ENCODE assay signal across 1 cellular context in the genomic region with DNA sequence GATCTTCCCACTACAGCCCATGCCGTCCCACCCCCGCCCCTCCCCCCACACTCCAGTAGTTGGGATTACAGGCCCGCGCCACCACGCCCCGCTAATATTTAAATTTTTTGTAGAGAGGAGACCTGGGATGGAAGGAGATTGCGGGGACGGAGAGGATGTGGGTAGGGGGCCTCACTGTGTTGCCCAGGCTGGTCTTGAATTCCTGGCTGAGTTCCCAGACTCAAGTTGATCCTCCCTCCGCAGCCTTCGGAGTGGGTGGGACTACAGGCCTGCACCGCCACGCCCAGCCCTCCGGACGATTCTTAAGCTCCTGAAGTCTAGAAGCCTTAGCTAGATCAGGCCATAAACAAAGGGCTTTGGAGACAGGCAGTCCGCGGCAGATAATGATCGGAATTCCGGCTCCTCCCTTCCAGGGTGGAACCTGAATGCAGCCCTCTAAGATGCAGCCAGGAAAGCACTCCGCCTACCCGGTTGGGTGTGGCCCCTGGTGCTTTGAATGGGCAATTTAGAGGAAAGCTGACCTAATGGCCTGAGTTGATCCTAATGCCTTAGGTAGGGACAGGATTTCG.
TF ChIP-seq lines count a peak whose summit lies in the region.

A gene with protein sequence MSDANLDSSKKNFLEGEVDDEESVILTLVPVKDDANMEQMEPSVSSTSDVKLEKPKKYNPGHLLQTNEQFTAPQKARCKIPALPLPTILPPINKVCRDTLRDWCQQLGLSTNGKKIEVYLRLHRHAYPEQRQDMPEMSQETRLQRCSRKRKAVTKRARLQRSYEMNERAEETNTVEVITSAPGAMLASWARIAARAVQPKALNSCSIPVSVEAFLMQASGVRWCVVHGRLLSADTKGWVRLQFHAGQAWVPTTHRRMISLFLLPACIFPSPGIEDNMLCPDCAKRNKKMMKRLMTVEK (minus strand): TSS at position 356 of the 569 bp plus-strand sequence. CDS start 1,975 bp downstream, outside the sequence.

TF ChIP-seq in K562, 482 proteins besides CTCF, POLR2A, EP300 and RAD21 (continued from another document):
- TF ChIP-seq, protein P1, sequence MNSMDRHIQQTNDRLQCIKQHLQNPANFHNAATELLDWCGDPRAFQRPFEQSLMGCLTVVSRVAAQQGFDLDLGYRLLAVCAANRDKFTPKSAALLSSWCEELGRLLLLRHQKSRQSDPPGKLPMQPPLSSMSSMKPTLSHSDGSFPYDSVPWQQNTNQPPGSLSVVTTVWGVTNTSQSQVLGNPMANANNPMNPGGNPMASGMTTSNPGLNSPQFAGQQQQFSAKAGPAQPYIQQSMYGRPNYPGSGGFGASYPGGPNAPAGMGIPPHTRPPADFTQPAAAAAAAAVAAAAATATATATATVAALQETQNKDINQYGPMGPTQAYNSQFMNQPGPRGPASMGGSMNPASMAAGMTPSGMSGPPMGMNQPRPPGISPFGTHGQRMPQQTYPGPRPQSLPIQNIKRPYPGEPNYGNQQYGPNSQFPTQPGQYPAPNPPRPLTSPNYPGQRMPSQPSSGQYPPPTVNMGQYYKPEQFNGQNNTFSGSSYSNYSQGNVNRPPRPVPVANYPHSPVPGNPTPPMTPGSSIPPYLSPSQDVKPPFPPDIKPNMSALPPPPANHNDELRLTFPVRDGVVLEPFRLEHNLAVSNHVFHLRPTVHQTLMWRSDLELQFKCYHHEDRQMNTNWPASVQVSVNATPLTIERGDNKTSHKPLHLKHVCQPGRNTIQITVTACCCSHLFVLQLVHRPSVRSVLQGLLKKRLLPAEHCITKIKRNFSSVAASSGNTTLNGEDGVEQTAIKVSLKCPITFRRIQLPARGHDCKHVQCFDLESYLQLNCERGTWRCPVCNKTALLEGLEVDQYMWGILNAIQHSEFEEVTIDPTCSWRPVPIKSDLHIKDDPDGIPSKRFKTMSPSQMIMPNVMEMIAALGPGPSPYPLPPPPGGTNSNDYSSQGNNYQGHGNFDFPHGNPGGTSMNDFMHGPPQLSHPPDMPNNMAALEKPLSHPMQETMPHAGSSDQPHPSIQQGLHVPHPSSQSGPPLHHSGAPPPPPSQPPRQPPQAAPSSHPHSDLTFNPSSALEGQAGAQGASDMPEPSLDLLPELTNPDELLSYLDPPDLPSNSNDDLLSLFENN (IDR thresholded peaks at IDR 0.05; ENCODE audit: low read depth in 2 of 2, low read length in 2 of 2) = no peak
- TF ChIP-seq SMAD4 (CRISPR knock-in tag; conservative IDR thresholded peaks at IDR 0.05) = no peak
- peak; percentile 13; the same call in 1 of the 2 replicates for TF ChIP-seq SOX6 (IDR thresholded peaks at IDR 0.05)
- peak; percentile 34; the same call in 1 of the 2 replicates for TF ChIP-seq CTBP1 (IDR thresholded peaks at IDR 0.05; ENCODE audit: borderline replicate concordance)
